Comparison of ENCODE assay signal across 27 cellular contexts in genomic region chr10:113765910-113766309, GRCh38. TPM values are rescaled to one million over a fixed set of nuclear protein-coding genes. Genes with fewer than 3 reads are reported as not detected.
"Had no signal": no experiment of that assay in that cellular context is flagged by ENCODE, and none has a peak within 500 bp of the region (broad histone marks: within the 10 kb centered on the region; RNA-seq: fewer than 3 reads in every experiment).

No MANE protein-coding gene starts in this region.

- H3K4me1 ChIP-seq: adrenal gland, heart left ventricle, thyroid gland had no signal

- H3K36me3 ChIP-seq: adrenal gland, esophagus muscularis mucosa, gastroesophageal sphincter, heart left ventricle, thyroid gland, WERI-Rb-1 had no signal

- H3K4me3 ChIP-seq: adrenal gland, esophagus muscularis mucosa, gastroesophageal sphincter, heart left ventricle, thyroid gland had no signal

- H3K27ac ChIP-seq: adrenal gland, esophagus muscularis mucosa, gastroesophageal sphincter, heart left ventricle, thyroid gland, WERI-Rb-1 had no signal

- H3K27ac Mint-ChIP-seq: activated naive CD4-positive, alpha-beta T cell treated with anti-CD3 and anti-CD28 coated beads, Interleukin-2, amount 50 U/mL, for 72 hours; activated T-helper 1 cell treated with anti-CD3 and anti-CD28 coated beads, Interleukin-12 subunit alpha, Interleukin-12 subunit beta, Interleukin-2, Interleukin-4 antibody, amounts not matched to agents 30 ng/mL and 10 ng/mL and 1 ng/mL, durations not matched to agents 14 hours and 24 hours and 36 hours; dendritic cell treated with granulocyte-macrophage colony-stimulating factor and Interleukin-4, amounts not matched to agents 40 ng/mL and 50 ng/mL, for 4 days; natural killer cell treated with Interleukin-12 subunit alpha and Interleukin-12 subunit beta and Interleukin-15 and Interleukin-18, amount 100 ng/mL, for 72 hours had no signal

- DNase-seq: activated CD4-positive, alpha-beta T cell treated with anti-CD3 and anti-CD28 coated beads, Interleukin-2, amount 50 U/mL, for 48 hours; activated gamma-delta T cell treated with Interleukin-2 at 50 U/mL for 16 hours; activated T-cell treated with anti-CD3 and anti-CD28 coated beads for 4 hours; adrenal gland; cerebellar nuclear complex; effector CD8-positive, alpha-beta T cell; heart left ventricle; mesenchymal stem cell; posterior cingulate gyrus; retina; stimulated activated CD4-positive, alpha-beta T cell treated with anti-CD3 and anti-CD28 coated beads, Interleukin-12 subunit alpha, Interleukin-12 subunit beta, amount 100 ng/mL, for 4 hours; stimulated activated CD4-positive, alpha-beta T cell treated with anti-CD3 and anti-CD28 coated beads, Interleukin-1b, Interleukin-23, amount 100 ng/mL, for 48 hours; stimulated activated CD8-positive, alpha-beta memory T cell treated with anti-CD3 and anti-CD28 coated beads, Interleukin-4, amount 100 ng/mL, for 48 hours; stimulated activated naive CD4-positive, alpha-beta T cell treated with Interleukin-2 at 50 U/mL for 16 hours; T-helper 2 cell; thyroid gland; WERI-Rb-1 had no signal

- H3K27me3 ChIP-seq: adrenal gland, esophagus muscularis mucosa, gastroesophageal sphincter, thyroid gland had no signal

- H3K36me3 Mint-ChIP-seq: activated naive CD4-positive, alpha-beta T cell treated with anti-CD3 and anti-CD28 coated beads, Interleukin-2, amount 50 U/mL, for 72 hours had no signal

- ATAC-seq: activated naive CD4-positive, alpha-beta T cell treated with anti-CD3 and anti-CD28 coated beads, Interleukin-2, amount 50 U/mL, for 72 hours; gastroesophageal sphincter; heart left ventricle; natural killer cell treated with Interleukin-12 subunit alpha and Interleukin-12 subunit beta and Interleukin-15 and Interleukin-18, amount 100 ng/mL, for 72 hours had no signal

- H3K9me3 ChIP-seq: adrenal gland, esophagus muscularis mucosa, gastroesophageal sphincter, thyroid gland had no signal

- H3K4me3 Mint-ChIP-seq: activated T-helper 1 cell treated with anti-CD3 and anti-CD28 coated beads, Interleukin-12 subunit alpha, Interleukin-12 subunit beta, Interleukin-2, Interleukin-4 antibody, amounts not matched to agents 30 ng/mL and 10 ng/mL and 1 ng/mL, durations not matched to agents 14 hours and 24 hours and 36 hours; dendritic cell treated with granulocyte-macrophage colony-stimulating factor and Interleukin-4, amounts not matched to agents 40 ng/mL and 50 ng/mL, for 4 days; natural killer cell treated with Interleukin-12 subunit alpha and Interleukin-12 subunit beta and Interleukin-15 and Interleukin-18, amount 100 ng/mL, for 72 hours had no signal

- FAIRE-seq: astrocyte, bronchial epithelial cell, endothelial cell of umbilical vein had no signal

RNA-seq across cellular contexts. Expression of gene PLEKHS1, which starts 14.4 kb away (rescaled TPM):
- total RNA-seq: activated naive CD4-positive, alpha-beta T cell treated with anti-CD3 and anti-CD28 coated beads, Interleukin-2, amount 50 U/mL, for 72 hours; adrenal gland; astrocyte; bronchial epithelial cell; endothelial cell of umbilical vein; esophagus muscularis mucosa; heart left ventricle; kidney epithelial cell; thyroid gland had no signal
- polyA plus RNA-seq: endothelial cell of umbilical vein, heart left ventricle had no signal
